Comparison of ENCODE assay signal across 6 cellular contexts in the genomic region with DNA sequence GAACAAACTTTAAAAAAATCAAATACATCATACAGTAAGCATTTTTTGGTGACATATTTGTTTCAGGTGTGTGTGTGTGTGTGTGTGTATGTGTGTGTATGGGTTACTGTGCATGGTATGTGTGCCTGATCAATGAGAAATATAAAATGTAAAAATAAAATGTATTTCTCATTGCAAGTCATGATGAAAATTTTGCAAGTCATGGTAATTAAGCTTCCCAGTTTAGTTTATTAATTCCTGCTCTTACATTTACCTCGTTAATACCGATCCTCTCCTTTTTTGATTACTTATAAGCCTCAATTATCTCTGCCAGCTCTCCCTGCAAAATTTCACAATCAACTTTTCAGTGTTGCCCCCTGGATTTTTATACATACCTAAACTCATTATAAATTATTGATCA.
"Had no signal": no experiment of that assay in that cellular context is flagged by ENCODE, and none has a peak within 500 bp of the region (broad histone marks: within the 10 kb centered on the region; RNA-seq: fewer than 3 reads in every experiment).

No MANE protein-coding gene starts in this region.

- H3K4me3 Mint-ChIP-seq: IgD-negative memory B cell had no signal

- H3K27ac Mint-ChIP-seq: IgD-negative memory B cell had no signal

- H3K27me3 Mint-ChIP-seq: IgD-negative memory B cell had no signal

- DNase-seq: KBM-7, KG1 had no signal

- FAIRE-seq: HTR-8/SVneo had no signal

- H3K4me1 Mint-ChIP-seq: IgD-negative memory B cell had no signal

- H3K9ac ChIP-seq: KMS-11 had no signal

- H3K4me2 ChIP-seq: KMS-11 had no signal

- H3K27ac ChIP-seq: HL-60, KMS-11 had no signal

- H3K36me3 Mint-ChIP-seq: IgD-negative memory B cell had no signal
